10 cellular contexts compared by ENCODE assay signal in genomic region chr9:130939405-130939941, GRCh38. TPM values are rescaled to one million over a fixed set of nuclear protein-coding genes. Genes with fewer than 3 reads are reported as not detected.
DNase-seq lines count a peak whose midpoint lies in the region; ATAC-seq and TF ChIP-seq lines count a peak whose summit lies in the region.
"Had no signal": no experiment of that assay in that cellular context is flagged by ENCODE, and none has a peak within 500 bp of the region (broad histone marks: within the 10 kb centered on the region; RNA-seq: fewer than 3 reads in every experiment).

No MANE protein-coding gene starts in this region.

- DNase-seq in DMS 273 (lab: John Stamatoyannopoulos, UW; ENCODE audit: unreplicated experiment) = peak; percentile 62
- DNase-seq in DMS 273 treated with DMSO at 0.1 percent for 48 hours (lab: John Stamatoyannopoulos, UW) = no peak
- peak in 1 of 2 experiments; percentile 22 for DNase-seq in SJSA1 (ENCODE audit: low read depth in 1 of 2, low spot score in 2 of 2)
- no peak for DNase-seq in heart right ventricle
- DNase-seq in mesenteric fat pad (ENCODE audit: low spot score) = no peak
- DNase-seq in GF-D8 (lab: John Stamatoyannopoulos, UW) = no peak
- DNase-seq in NCI-H1694 treated with DMSO at 0.1 percent for 48 hours (lab: John Stamatoyannopoulos, UW) = no peak
- DNase-seq: SHP77 had no signal

- H3K4me2 ChIP-seq in skeletal muscle satellite cell (ENCODE audit: low read length) = peak overlapping the region; percentile 95

- 0 to 1% methylated on average over 66 to 69 of the region's 69 CpGs for WGBS in heart right ventricle, 2 donors

- H3K27ac ChIP-seq in SJSA1 (no peak overlapping the region), heart right ventricle (no peak overlapping the region)

- H3K4me1 ChIP-seq in SJSA1 (replicated peaks) (peaks cover 24% of the 10 kb centered on the region), heart right ventricle (peaks cover 3 to 44% (median 21%) of the 10 kb centered on the region in 9 donors), skeletal muscle satellite cell (ENCODE audit: control insufficient read depth, insufficient read depth, low read length) (peaks cover 23% of the 10 kb centered on the region)

- H3K36me3 ChIP-seq in SJSA1 = no peaks in the 10 kb centered on the region
- H3K36me3 ChIP-seq in heart right ventricle = no peaks in the 10 kb centered on the region
- H3K36me3 ChIP-seq in skeletal muscle satellite cell (ENCODE audit: insufficient read depth, low read length) = no peaks in the 10 kb centered on the region

- TF ChIP-seq CTCF in heart right ventricle (IDR thresholded peaks at IDR 0.05) = peak in 1 of 9 donors; percentile 2

- intact Hi-C loops in heart right ventricle (cut with DNase I) = loop anchor here in 3 of 10 donors (5.0 to 10.0 kb wide), 3 partner anchors 67 to 237 kb away; no protein-coding TSS in a partner anchor

- no peaks in the 10 kb centered on the region for H3K9me3 ChIP-seq in SJSA1 (replicated peaks)
- no peaks in the 10 kb centered on the region for H3K9me3 ChIP-seq in heart right ventricle
- H3K9me3 ChIP-seq in skeletal muscle satellite cell (replicated peaks; ENCODE audit: low read length) = no peaks in the 10 kb centered on the region

- no peak for ATAC-seq in heart right ventricle

- H3K4me3 ChIP-seq in SJSA1 (peak overlapping the region; percentile 38), heart right ventricle (peak overlapping the region; percentile 33 to 54 (median 52)), skeletal muscle satellite cell (ENCODE audit: low read length) (peak overlapping the region; percentile 72)

- no peak overlapping the region for H3K9ac ChIP-seq in skeletal muscle satellite cell (ENCODE audit: low read depth, low read length)

- H3K27me3 ChIP-seq in SJSA1 (replicated peaks) (peaks cover 55% of the 10 kb centered on the region), heart right ventricle (peaks cover 37 to 89% (median 87%) of the 10 kb centered on the region in 7 donors), skeletal muscle satellite cell (ENCODE audit: control insufficient read depth, insufficient read depth, low read length) (peaks cover 56% of the 10 kb centered on the region)

RNA-seq across cellular contexts. Expression of gene FIBCD1, which starts 0.4 kb away (rescaled TPM):
- total RNA-seq in SJSA1 (2014; rRNA removed; shearing (Covaris generic)) = 0.08 TPM in 1 of 2 replicates, not detected in the other
- 1 to 10 TPM in 4 of 10 donors, under 1 TPM in 6; 0.16 to 5.8 (median 0.74) TPM for total RNA-seq in heart right ventricle
- polyA plus RNA-seq in heart right ventricle = 1 to 10 TPM; 2.0 to 3.9 TPM
- total RNA-seq in skeletal muscle satellite cell (2012; rRNA removed) = 0.22 and 1.3 TPM in 2 replicates
- not detected for total RNA-seq in mesenteric fat pad

RNA-seq across cellular contexts. Expression of gene QRFP, which starts 42.9 kb away (rescaled TPM):
- not detected in 2 replicates for total RNA-seq in SJSA1 (2014; rRNA removed; shearing (Covaris generic))
- total RNA-seq in heart right ventricle (not detected), mesenteric fat pad (not detected)
- polyA plus RNA-seq in heart right ventricle = under 1 TPM in 1 of 2 donors, not detected in 1; 0.06 TPM
- not detected in 2 replicates for total RNA-seq in skeletal muscle satellite cell (2012; rRNA removed)
- total RNA-seq: A172 had no signal
